Comparison of ENCODE assay signal across 19 cellular contexts in the genomic region with DNA sequence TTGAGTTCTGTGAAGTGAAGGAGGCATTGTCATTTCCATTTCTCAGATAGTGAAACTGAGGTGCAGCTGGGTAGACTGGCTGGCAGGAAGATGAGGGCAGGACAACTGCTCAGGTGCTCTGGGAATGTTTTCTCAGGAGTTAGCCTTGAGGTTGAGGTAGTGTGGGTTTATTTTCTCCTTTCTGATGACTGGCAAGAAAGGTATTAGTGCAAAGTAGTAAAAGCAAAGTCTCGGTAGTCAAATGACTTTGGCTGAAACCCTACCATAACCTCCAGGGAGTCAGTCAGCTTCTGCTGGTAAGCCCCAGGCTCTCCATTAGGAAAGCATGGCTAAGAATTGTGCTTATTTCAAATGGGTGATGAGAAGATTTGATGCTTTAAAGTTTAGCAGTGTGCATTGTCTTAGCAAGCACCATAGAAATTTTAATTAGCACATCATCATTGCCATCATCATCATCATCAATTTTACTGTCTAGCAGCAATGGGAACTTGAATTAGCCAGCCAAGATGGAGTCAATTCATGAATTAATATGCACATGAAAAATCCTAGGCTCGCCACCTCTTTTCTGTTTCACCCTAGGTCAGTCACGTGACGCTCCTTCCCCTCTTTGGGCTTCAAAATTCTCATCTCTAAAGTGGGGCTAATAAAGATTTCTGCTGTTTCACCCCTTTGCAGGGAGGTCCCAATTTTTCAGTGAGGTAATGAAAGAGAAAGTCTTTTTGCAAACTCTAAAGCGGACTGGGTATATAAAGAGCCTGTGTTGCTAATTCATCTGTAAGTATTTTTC.
"Had no signal": no experiment of that assay in that cellular context is flagged by ENCODE, and none has a peak within 500 bp of the region (broad histone marks: within the 10 kb centered on the region; RNA-seq: fewer than 3 reads in every experiment).

No MANE protein-coding gene starts in this region.

- ATAC-seq: effector memory CD8-positive, alpha-beta T cell; left colon; left ventricle myocardium superior; sciatic nerve had no signal

- H3K4me1 ChIP-seq: parathyroid adenoma, prostate gland, stomach, transverse colon had no signal

- DNase-seq: effector memory CD8-positive, alpha-beta T cell; erythroblast; foreskin melanocyte; head of caudate nucleus; left colon; left ventricle myocardium superior; mesendoderm; naive B cell; occipital lobe; stimulated activated naive CD4-positive, alpha-beta T cell; stomach; substantia nigra; transverse colon had no signal

- H3K4me3 ChIP-seq: hepatocyte, lung, prostate gland, stomach, thoracic aorta, transverse colon had no signal

- H3K9me3 ChIP-seq: prostate gland, stomach, thoracic aorta, transverse colon had no signal

- H3K9ac ChIP-seq: parathyroid adenoma had no signal

- H3K79me2 ChIP-seq: hepatocyte, parathyroid adenoma had no signal

- H3K27me3 ChIP-seq: hepatocyte, stomach, transverse colon had no signal

- H3K4me2 ChIP-seq: hepatocyte had no signal

- H3K36me3 ChIP-seq: prostate gland, stomach, thoracic aorta, transverse colon had no signal

- H2AFZ ChIP-seq: hepatocyte, parathyroid adenoma had no signal

- H3K27ac ChIP-seq: hepatocyte, parathyroid adenoma, prostate gland, stomach, thoracic aorta, transverse colon had no signal
